Comparison of ENCODE assay signal across 27 cellular contexts in the genomic region with DNA sequence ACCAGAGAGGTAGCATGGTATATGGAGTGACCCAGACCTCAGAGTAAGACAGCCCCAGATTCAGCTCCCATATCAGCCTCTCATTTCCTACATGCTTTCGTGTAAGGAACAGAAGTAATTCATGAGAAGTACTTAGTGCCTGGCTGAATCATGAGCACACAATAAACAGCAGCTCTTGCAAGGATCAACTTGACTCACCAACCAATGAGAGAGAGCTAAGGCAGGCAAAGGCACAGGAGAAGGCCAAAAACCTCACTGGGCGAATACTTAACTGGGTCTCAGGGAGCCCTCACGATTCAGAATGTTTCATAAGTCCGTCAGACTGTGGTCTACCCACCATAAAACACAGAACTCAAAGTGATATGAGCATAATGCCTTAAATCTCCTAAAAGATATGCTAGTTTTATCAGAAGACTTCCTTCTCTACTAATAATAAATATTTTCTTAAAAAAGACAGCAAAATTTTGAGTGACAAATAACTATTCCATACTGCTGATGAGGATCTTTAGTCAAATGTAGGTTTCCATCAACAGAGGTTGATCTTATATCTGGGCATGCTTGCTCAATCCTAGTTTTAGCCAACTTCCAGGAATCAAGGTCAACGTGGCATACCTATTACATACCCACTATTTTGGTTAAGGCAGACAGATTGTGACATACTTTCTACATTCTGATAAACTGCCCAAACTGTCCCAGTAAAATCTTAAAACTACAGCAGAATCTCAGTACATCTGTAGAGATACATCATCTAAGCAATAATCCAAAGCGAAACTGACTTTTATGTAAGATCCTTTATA. TPM values are rescaled to one million over a fixed set of nuclear protein-coding genes. Genes with fewer than 3 reads are reported as not detected.
A peak's percentile ranks its signal among the peaks of the same experiment; 100 is the strongest.
DNase-seq lines count a peak whose midpoint lies in the region; ATAC-seq and TF ChIP-seq lines count a peak whose summit lies in the region.
"Had no signal": no experiment of that assay in that cellular context is flagged by ENCODE, and none has a peak within 500 bp of the region (broad histone marks: within the 10 kb centered on the region; RNA-seq: fewer than 3 reads in every experiment).

No MANE protein-coding gene starts in this region.

- H3K9me1 ChIP-seq in IMR-90 (ENCODE audit: insufficient read depth, low read length), result peaks cover 2% of the 10 kb centered on the region; the same call in 1 of the 2 replicates

- H3K9me3 Mint-ChIP-seq in activated T-helper 1 cell treated with anti-CD3 and anti-CD28 coated beads, Interleukin-12 subunit alpha, Interleukin-12 subunit beta, Interleukin-2, Interleukin-4 antibody, amounts not matched to agents 30 ng/mL and 10 ng/mL and 1 ng/mL, durations not matched to agents 14 hours and 24 hours and 36 hours, result no peaks in the 10 kb centered on the region
- no peaks in the 10 kb centered on the region for H3K9me3 Mint-ChIP-seq in progenitor cell of endocrine pancreas (ENCODE audit: low read depth)
- H3K9me3 Mint-ChIP-seq: CD8-positive, alpha-beta memory T cell; H9; HFFc6 had no signal

- DNase-seq in IMR-90 (peak; percentile 79), hepatocyte (ENCODE audit: low spot score) (peak; percentile 6), progenitor cell of endocrine pancreas (ENCODE audit: low spot score, unreplicated experiment) (no peak), GF-D8 (lab: John Stamatoyannopoulos, UW) (no peak), 8988T (no peak), trophoblast cell (no peak)
- no peak for DNase-seq in activated T-helper 1 cell treated with anti-CD3 and anti-CD28 coated beads, Interleukin-12 subunit alpha, Interleukin-12 subunit beta, Interleukin-2, Interleukin-4 antibody, amounts not matched to agents 30 ng/mL and 10 ng/mL and 1 ng/mL, durations not matched to agents 14 hours and 24 hours and 36 hours (ENCODE audit: low spot score)
- DNase-seq: ACHN; AML-193; Calu3; CD8-positive, alpha-beta memory T cell; DMS153; GM23248; H9; HFFc6; KG1; NCI-H1092 treated with DMSO at 0.1 percent for 48 hours; NCI-H1436 treated with DMSO at 0.1 percent for 48 hours; NCI-H2029; NCI-H2171; NCI-H345; NCI-H524; NCI-H774; NK-92 treated with Interleukin-12 subunit alpha and Interleukin-12 subunit beta, amount 100 ng/mL, for 24 hours; SHP77 treated with DMSO at 0.1 percent for 48 hours had no signal

- peaks cover 39% of the 10 kb centered on the region for H3K36me3 Mint-ChIP-seq in activated T-helper 1 cell treated with anti-CD3 and anti-CD28 coated beads, Interleukin-12 subunit alpha, Interleukin-12 subunit beta, Interleukin-2, Interleukin-4 antibody, amounts not matched to agents 30 ng/mL and 10 ng/mL and 1 ng/mL, durations not matched to agents 14 hours and 24 hours and 36 hours (ENCODE audit: low read depth)
- peaks cover 23% of the 10 kb centered on the region for H3K36me3 Mint-ChIP-seq in progenitor cell of endocrine pancreas (ENCODE audit: insufficient read depth)

- H3K4ac ChIP-seq in IMR-90 (ENCODE audit: low read depth, low read length) (no peak overlapping the region), trophoblast cell (ENCODE audit: low read depth, low read length) (no peak overlapping the region)

- CTCF ChIA-PET in IMR-90 (lab: Yijun Ruan, JAX), result no interaction called here

- no peak overlapping the region for H2AK5ac ChIP-seq in IMR-90 (ENCODE audit: low read depth, low read length)
- no peak overlapping the region for H2AK5ac ChIP-seq in trophoblast cell (ENCODE audit: low read length)

- no peak overlapping the region for H3K27ac ChIP-seq in IMR-90 (ENCODE audit: insufficient read depth, low read length)
- no peak overlapping the region for H3K27ac ChIP-seq in hepatocyte
- H3K27ac ChIP-seq in trophoblast cell (ENCODE audit: low read depth, low read length), result no peak overlapping the region
- H3K27ac ChIP-seq: C4-2B, GM23248, RWPE1 had no signal

- H2BK20ac ChIP-seq in IMR-90 (ENCODE audit: low read depth, low read length), result no peak overlapping the region

- H4K20me1 ChIP-seq in IMR-90 (ENCODE audit: insufficient read depth, low read length), result no peaks in the 10 kb centered on the region
- H4K20me1 ChIP-seq in hepatocyte (ENCODE audit: insufficient read depth, poor library complexity, severe bottlenecking), result no peaks in the 10 kb centered on the region

- no CpG with 5 or more reads among the region's 6 CpGs for WGBS in IMR-90 (ENCODE audit: extremely low coverage in 2 of 2, insufficient read length in 1 of 2), 2 experiments
- WGBS in hepatocyte (ENCODE audit: low lambda C conversion rate, missing lambda C conversion rate), result 95% methylated on average over 6 of the region's 6 CpGs
- no CpG with 5 or more reads among the region's 6 CpGs for WGBS in trophoblast cell (ENCODE audit: extremely low coverage, insufficient coverage, insufficient read length)

- H2BK5ac ChIP-seq in IMR-90 (ENCODE audit: low read depth, low read length, poor library complexity, severe bottlenecking), result no peak overlapping the region
- no peak overlapping the region for H2BK5ac ChIP-seq in trophoblast cell (ENCODE audit: low read depth, low read length, poor library complexity)

- dilution Hi-C loops in IMR-90 (cut with HindIII; ENCODE audit: low sequenced_read_pairs, unreplicated experiment), result no loop called here

- H3K27ac Mint-ChIP-seq in activated T-helper 1 cell treated with anti-CD3 and anti-CD28 coated beads, Interleukin-12 subunit alpha, Interleukin-12 subunit beta, Interleukin-2, Interleukin-4 antibody, amounts not matched to agents 30 ng/mL and 10 ng/mL and 1 ng/mL, durations not matched to agents 14 hours and 24 hours and 36 hours, result peak overlapping the region; percentile 23
- H3K27ac Mint-ChIP-seq in progenitor cell of endocrine pancreas, result peak overlapping the region; percentile 77
- H3K27ac Mint-ChIP-seq: HFFc6 had no signal

- H3K14ac ChIP-seq in IMR-90 (replicated peaks; ENCODE audit: low read depth, low read length) (no peak overlapping the region), trophoblast cell (ENCODE audit: low read length) (no peak overlapping the region)

- intact Hi-C loops in IMR-90 (cut with micrococcal nuclease), result no loop called here
- intact Hi-C loops in activated T-helper 1 cell treated with anti-CD3 and anti-CD28 coated beads, Interleukin-12 subunit alpha, Interleukin-12 subunit beta, Interleukin-2, Interleukin-4 antibody, amounts not matched to agents 30 ng/mL and 10 ng/mL and 1 ng/mL, durations not matched to agents 14 hours and 24 hours and 36 hours (cut with micrococcal nuclease), result no loop called here

- H3K79me2 ChIP-seq in hepatocyte (no peaks in the 10 kb centered on the region), trophoblast cell (ENCODE audit: control insufficient read depth, insufficient read depth, low read length, poor library complexity) (no peaks in the 10 kb centered on the region)

- no peak overlapping the region for H2BK12ac ChIP-seq in trophoblast cell (ENCODE audit: low read length)

- TF ChIP-seq CTCF in IMR-90 (conservative IDR thresholded peaks at IDR 0.05; ENCODE audit: low read depth, low read length) (no peak), hepatocyte (IDR thresholded peaks at IDR 0.05; ENCODE audit: poor library complexity) (no peak), progenitor cell of endocrine pancreas (IDR thresholded peaks at IDR 0.05; ENCODE audit: unreplicated experiment) (no peak)

- peak; percentile 90 for ATAC-seq in IMR-90 (ENCODE audit: low read depth)

- no peak overlapping the region for H2BK15ac ChIP-seq in IMR-90 (ENCODE audit: low read depth, low read length)

- no peak overlapping the region for H3K23ac ChIP-seq in IMR-90 (ENCODE audit: low read depth, low read length)
- H3K23ac ChIP-seq in trophoblast cell (ENCODE audit: low read length), result no peak overlapping the region

- H2BK120ac ChIP-seq in IMR-90 (ENCODE audit: low read depth, low read length) (no peak overlapping the region), trophoblast cell (ENCODE audit: insufficient read depth, low read length, poor library complexity) (no peak overlapping the region)

- no TSS peak for BruUV-seq in IMR-90 (replicated peaks; lab: Mats Ljungman, UMichigan)

- no peaks in the 10 kb centered on the region for H3K27me3 Mint-ChIP-seq in activated T-helper 1 cell treated with anti-CD3 and anti-CD28 coated beads, Interleukin-12 subunit alpha, Interleukin-12 subunit beta, Interleukin-2, Interleukin-4 antibody, amounts not matched to agents 30 ng/mL and 10 ng/mL and 1 ng/mL, durations not matched to agents 14 hours and 24 hours and 36 hours (ENCODE audit: insufficient read depth)
- no peaks in the 10 kb centered on the region for H3K27me3 Mint-ChIP-seq in progenitor cell of endocrine pancreas
- H3K27me3 Mint-ChIP-seq: CD8-positive, alpha-beta memory T cell had no signal

- no peak overlapping the region for H3K4me3 ChIP-seq in IMR-90 (ENCODE audit: insufficient read depth, low read depth, low read length)
- H3K4me3 ChIP-seq in hepatocyte, result no peak overlapping the region
- no peak overlapping the region for H3K4me3 ChIP-seq in trophoblast cell (ENCODE audit: low read depth, low read length)
- H3K4me3 ChIP-seq: GM23248 had no signal

- TF ChIP-seq RAD21 in IMR-90 (IDR thresholded peaks at IDR 0.05; ENCODE audit: low read length), result no peak

- H4K8ac ChIP-seq in IMR-90 (ENCODE audit: low read depth in 2 of 2, low read length in 2 of 2), result no peak overlapping the region
- no peak overlapping the region for H4K8ac ChIP-seq in trophoblast cell (ENCODE audit: low read depth, low read length)

- H3K9me3 ChIP-seq in IMR-90 (ENCODE audit: control insufficient read depth, insufficient read depth, low read length) (no peaks in the 10 kb centered on the region), hepatocyte (ENCODE audit: low read depth) (no peaks in the 10 kb centered on the region), trophoblast cell (ENCODE audit: insufficient read depth, low read depth, low read length) (no peaks in the 10 kb centered on the region)

- no peak overlapping the region for H4K5ac ChIP-seq in IMR-90 (ENCODE audit: low read depth, low read length)

- peaks cover 0 to 9% of the 10 kb centered on the region in 2 experiments; a peak in 3 of 4 replicates for H3K79me1 ChIP-seq in IMR-90 (ENCODE audit: low read depth in 1 of 2, low read length in 2 of 2)
- H3K79me1 ChIP-seq in trophoblast cell (ENCODE audit: low read length), result no peaks in the 10 kb centered on the region

- no peaks in the 10 kb centered on the region for H3K27me3 ChIP-seq in IMR-90 (ENCODE audit: control insufficient read depth, insufficient read depth, low read length)
- no peaks in the 10 kb centered on the region for H3K27me3 ChIP-seq in hepatocyte
- H3K27me3 ChIP-seq in trophoblast cell (ENCODE audit: insufficient read depth, low read length), result no peaks in the 10 kb centered on the region

- H3K18ac ChIP-seq in IMR-90 (ENCODE audit: low read depth, low read length) (no peak overlapping the region), trophoblast cell (ENCODE audit: low read length) (no peak overlapping the region)

- H3K4me1 ChIP-seq in IMR-90 (ENCODE audit: control insufficient read depth, insufficient read depth, low read length) (no peaks in the 10 kb centered on the region; the same call in 1 of the 2 replicates), hepatocyte (ENCODE audit: insufficient read depth) (no peaks in the 10 kb centered on the region), trophoblast cell (ENCODE audit: control insufficient read depth in 1 of 2, insufficient read depth in 2 of 2, low read length in 2 of 2) (no peaks in the 10 kb centered on the region)

- H3K4me1 Mint-ChIP-seq in activated T-helper 1 cell treated with anti-CD3 and anti-CD28 coated beads, Interleukin-12 subunit alpha, Interleukin-12 subunit beta, Interleukin-2, Interleukin-4 antibody, amounts not matched to agents 30 ng/mL and 10 ng/mL and 1 ng/mL, durations not matched to agents 14 hours and 24 hours and 36 hours (ENCODE audit: low read depth), result no peaks in the 10 kb centered on the region
- no peaks in the 10 kb centered on the region for H3K4me1 Mint-ChIP-seq in progenitor cell of endocrine pancreas (ENCODE audit: low read depth)
- H3K4me1 Mint-ChIP-seq: CD8-positive, alpha-beta memory T cell; H9 had no signal

- H3K9ac ChIP-seq in IMR-90 (ENCODE audit: low read depth, low read length) (no peak overlapping the region), trophoblast cell (ENCODE audit: low read length) (no peak overlapping the region)
- H3K9ac ChIP-seq: GM23248 had no signal

- POLR2A ChIA-PET in IMR-90 (lab: Charles Lee; ENCODE audit: unreplicated experiment), result no interaction called here

- no peak overlapping the region for H3K56ac ChIP-seq in IMR-90 (ENCODE audit: extremely low read depth, insufficient read depth, low read length)

- H3K4me2 ChIP-seq in IMR-90 (ENCODE audit: low read depth, low read length), result no peak overlapping the region
- no peak overlapping the region for H3K4me2 ChIP-seq in hepatocyte
- H3K4me2 ChIP-seq in trophoblast cell (ENCODE audit: low read length), result no peak overlapping the region

- no peak overlapping the region for H2AFZ ChIP-seq in IMR-90 (replicated peaks; ENCODE audit: low read length, poor library complexity)
- no peak overlapping the region for H2AFZ ChIP-seq in hepatocyte
- no peak overlapping the region for H2AFZ ChIP-seq in trophoblast cell (ENCODE audit: insufficient read depth, low read length, poor library complexity)
- H2AFZ ChIP-seq: GM23248 had no signal

- no peak overlapping the region for H2AK9ac ChIP-seq in IMR-90 (replicated peaks; ENCODE audit: low read depth, low read length, poor library complexity)

- no peak for TF ChIP-seq POLR2A in IMR-90 (IDR thresholded peaks at IDR 0.05; ENCODE audit: low read depth, low read length)

- H3K36me3 ChIP-seq in IMR-90 (ENCODE audit: control insufficient read depth, insufficient read depth, low read length), result peaks cover 43% of the 10 kb centered on the region
- H3K36me3 ChIP-seq in hepatocyte (replicated peaks; ENCODE audit: insufficient read depth, low read depth), result no peaks in the 10 kb centered on the region
- peaks cover 29 to 45% of the 10 kb centered on the region in 2 experiments for H3K36me3 ChIP-seq in trophoblast cell (ENCODE audit: control insufficient read depth in 1 of 2, insufficient read depth in 2 of 2, low read length in 2 of 2)

- H3K9me2 ChIP-seq in hepatocyte (replicated peaks; ENCODE audit: insufficient read depth), result no peaks in the 10 kb centered on the region

- H4K91ac ChIP-seq in IMR-90 (ENCODE audit: insufficient read depth, low read depth, low read length) (no peak overlapping the region), trophoblast cell (ENCODE audit: low read depth, low read length) (no peak overlapping the region)

- H3K4me3 Mint-ChIP-seq in activated T-helper 1 cell treated with anti-CD3 and anti-CD28 coated beads, Interleukin-12 subunit alpha, Interleukin-12 subunit beta, Interleukin-2, Interleukin-4 antibody, amounts not matched to agents 30 ng/mL and 10 ng/mL and 1 ng/mL, durations not matched to agents 14 hours and 24 hours and 36 hours, result no peak overlapping the region
- no peak overlapping the region for H3K4me3 Mint-ChIP-seq in progenitor cell of endocrine pancreas (ENCODE audit: low read depth)
- H3K4me3 Mint-ChIP-seq: CD8-positive, alpha-beta memory T cell; H9; HFFc6 had no signal

- H4K12ac ChIP-seq in trophoblast cell (ENCODE audit: low read depth, low read length), result no peak overlapping the region

- in situ Hi-C loops in IMR-90 (cut with MboI; ENCODE audit: low sequenced_read_pairs), result no loop called here

RNA-seq across cellular contexts. Expression of a gene that starts 34.9 kb away (rescaled TPM):
- 87.3 and 90.0 TPM in 2 replicates for total RNA-seq in IMR-90 (2012; rRNA removed)
- 41.0 and 50.5 TPM in 2 replicates for polyA plus RNA-seq in IMR-90 (2012; rRNA removed)
- 14.0 and 31.8 TPM in 2 replicates for polyA plus RNA-seq in IMR-90 (2012; cell fraction: cytosol; rRNA removed)
- 12.0 and 46.2 TPM in 2 replicates for polyA plus RNA-seq in IMR-90 (2012; cell fraction: nucleus; rRNA removed; ENCODE audit: low replicate concordance)
- total RNA-seq in activated T-helper 1 cell treated with anti-CD3 and anti-CD28 coated beads, Interleukin-12 subunit alpha, Interleukin-12 subunit beta, Interleukin-2, Interleukin-4 antibody, amounts not matched to agents 30 ng/mL and 10 ng/mL and 1 ng/mL, durations not matched to agents 14 hours and 24 hours and 36 hours, result 164 and 166 TPM in 2 replicates
- total RNA-seq in hepatocyte, result 60.1 and 63.2 TPM in 2 replicates
- polyA plus RNA-seq in hepatocyte, result 67.9 and 70.7 TPM in 2 replicates
- 90.1 and 94.1 TPM in 2 replicates for total RNA-seq in progenitor cell of endocrine pancreas
- 71.2 and 73.5 TPM in 2 replicates for polyA plus RNA-seq in trophoblast cell (2013)

RNA-seq across cellular contexts. Expression of a gene that starts 38.9 kb away (rescaled TPM):
- 26.7 and 64.0 TPM in 2 replicates for total RNA-seq in IMR-90 (2012; rRNA removed)
- 37.6 and 48.7 TPM in 2 replicates for polyA plus RNA-seq in IMR-90 (2012; rRNA removed)
- 12.7 and 13.9 TPM in 2 replicates for polyA plus RNA-seq in IMR-90 (2012; cell fraction: cytosol; rRNA removed)
- 3.7 and 9.4 TPM in 2 replicates for polyA plus RNA-seq in IMR-90 (2012; cell fraction: nucleus; rRNA removed; ENCODE audit: low replicate concordance)
- total RNA-seq in activated T-helper 1 cell treated with anti-CD3 and anti-CD28 coated beads, Interleukin-12 subunit alpha, Interleukin-12 subunit beta, Interleukin-2, Interleukin-4 antibody, amounts not matched to agents 30 ng/mL and 10 ng/mL and 1 ng/mL, durations not matched to agents 14 hours and 24 hours and 36 hours, result 63.1 and 63.8 TPM in 2 replicates
- total RNA-seq in hepatocyte, result 22.4 and 33.1 TPM in 2 replicates
- 23.9 and 36.8 TPM in 2 replicates for polyA plus RNA-seq in hepatocyte
- 28.1 and 31.8 TPM in 2 replicates for total RNA-seq in progenitor cell of endocrine pancreas
- 24.7 and 26.3 TPM in 2 replicates for polyA plus RNA-seq in trophoblast cell (2013)

RNA-seq across cellular contexts. Expression of a gene that starts 54.3 kb away (rescaled TPM):
- total RNA-seq in IMR-90 (2012; rRNA removed) (48.9 and 75.5 TPM in 2 replicates), hepatocyte (78.6 and 92.1 TPM in 2 replicates), progenitor cell of endocrine pancreas (160 and 163 TPM in 2 replicates)
- polyA plus RNA-seq in IMR-90 (2012; rRNA removed) (29.1 and 44.0 TPM in 2 replicates), hepatocyte (54.2 and 59.2 TPM in 2 replicates)
- polyA plus RNA-seq in IMR-90 (2012; cell fraction: cytosol; rRNA removed), result 9.9 and 27.6 TPM in 2 replicates
- 32.2 and 210 TPM in 2 replicates for polyA plus RNA-seq in IMR-90 (2012; cell fraction: nucleus; rRNA removed; ENCODE audit: low replicate concordance)
- 164 and 165 TPM in 2 replicates for total RNA-seq in activated T-helper 1 cell treated with anti-CD3 and anti-CD28 coated beads, Interleukin-12 subunit alpha, Interleukin-12 subunit beta, Interleukin-2, Interleukin-4 antibody, amounts not matched to agents 30 ng/mL and 10 ng/mL and 1 ng/mL, durations not matched to agents 14 hours and 24 hours and 36 hours
- polyA plus RNA-seq in trophoblast cell (2013), result 50.1 and 50.9 TPM in 2 replicates

RNA-seq across cellular contexts. Expression of a gene that starts 54.7 kb away (rescaled TPM):
- total RNA-seq in IMR-90 (2012; rRNA removed), result 27.4 and 27.8 TPM in 2 replicates
- polyA plus RNA-seq in IMR-90 (2012; rRNA removed), result 7.6 and 9.3 TPM in 2 replicates
- polyA plus RNA-seq in IMR-90 (2012; cell fraction: cytosol; rRNA removed), result 3.3 and 3.5 TPM in 2 replicates
- polyA plus RNA-seq in IMR-90 (2012; cell fraction: nucleus; rRNA removed; ENCODE audit: low replicate concordance), result 12.0 and 12.4 TPM in 2 replicates
- 69.7 and 74.6 TPM in 2 replicates for total RNA-seq in activated T-helper 1 cell treated with anti-CD3 and anti-CD28 coated beads, Interleukin-12 subunit alpha, Interleukin-12 subunit beta, Interleukin-2, Interleukin-4 antibody, amounts not matched to agents 30 ng/mL and 10 ng/mL and 1 ng/mL, durations not matched to agents 14 hours and 24 hours and 36 hours
- 19.0 and 19.1 TPM in 2 replicates for total RNA-seq in hepatocyte
- 6.3 and 7.8 TPM in 2 replicates for polyA plus RNA-seq in hepatocyte
- total RNA-seq in progenitor cell of endocrine pancreas, result 47.9 and 51.3 TPM in 2 replicates
- 10.0 and 10.8 TPM in 2 replicates for polyA plus RNA-seq in trophoblast cell (2013)

Comparison
In these comparisons a context has a peak if more than half of its experiments do, and no peak if none do; other contexts are left out.
1. DNase-seq: peak in IMR-90 (single experiment) and hepatocyte (single experiment); none in activated T-helper 1 cell treated with anti-CD3 and anti-CD28 coated beads, Interleukin-12 subunit alpha, Interleukin-12 subunit beta, Interleukin-2, Interleukin-4 antibody, amounts not matched to agents 30 ng/mL and 10 ng/mL and 1 ng/mL, durations not matched to agents 14 hours and 24 hours and 36 hours (single experiment), progenitor cell of endocrine pancreas (single experiment), GF-D8 (single experiment), 8988T (single experiment) and trophoblast cell (0 of 2).